ENCODE assay signal across 8 cellular contexts in genomic region chr20:34516874-34517542, GRCh38. TPM values are rescaled to one million over a fixed set of nuclear protein-coding genes. Genes with fewer than 3 reads are reported as not detected.
DNase-seq lines count a peak whose midpoint lies in the region; ATAC-seq, FAIRE-seq and TF ChIP-seq lines count a peak whose summit lies in the region.

No MANE protein-coding gene starts in this region.

- H3K4me3 Mint-ChIP-seq in stimulated activated effector memory CD8-positive, alpha-beta T cell treated with anti-CD3 and anti-CD28 coated beads, Interleukin-12 subunit alpha, Interleukin-12 subunit beta, amount 100 ng/mL, for 72 hours = peak overlapping the region; percentile 97

- peak overlapping the region; percentile 98 for H3K27ac Mint-ChIP-seq in stimulated activated effector memory CD8-positive, alpha-beta T cell treated with anti-CD3 and anti-CD28 coated beads, Interleukin-12 subunit alpha, Interleukin-12 subunit beta, amount 100 ng/mL, for 72 hours

- H3K4me1 Mint-ChIP-seq in stimulated activated effector memory CD8-positive, alpha-beta T cell treated with anti-CD3 and anti-CD28 coated beads, Interleukin-12 subunit alpha, Interleukin-12 subunit beta, amount 100 ng/mL, for 72 hours = peaks cover 47% of the 10 kb centered on the region

- peaks cover 2% of the 10 kb centered on the region for H3K36me3 ChIP-seq in bronchial epithelial cell (ENCODE audit: control insufficient read depth, insufficient read depth, low read length)

- H3K36me3 Mint-ChIP-seq in stimulated activated effector memory CD8-positive, alpha-beta T cell treated with anti-CD3 and anti-CD28 coated beads, Interleukin-12 subunit alpha, Interleukin-12 subunit beta, amount 100 ng/mL, for 72 hours = peaks cover 55% of the 10 kb centered on the region

- no peaks in the 10 kb centered on the region for H3K27me3 ChIP-seq in bronchial epithelial cell (ENCODE audit: control insufficient read depth, insufficient read depth, low read length)

- H3K4me3 ChIP-seq in bronchial epithelial cell (ENCODE audit: low read depth, low read length) = peak overlapping the region; percentile 92

- peak; percentile 66 for DNase-seq in D341Med (ENCODE audit: low spot score)
- DNase-seq in HEK293T (ENCODE audit: extremely low spot score) = peak; percentile 39
- DNase-seq in RKO (ENCODE audit: low spot score) = peak; percentile 48
- DNase-seq in bronchial epithelial cell (ENCODE audit: low read depth) = peak; percentile 17
- DNase-seq in left colon = peak in 1 of 2 donors; percentile 53
- no peak for DNase-seq in stimulated activated effector memory CD8-positive, alpha-beta T cell treated with anti-CD3 and anti-CD28 coated beads, Interleukin-12 subunit alpha, Interleukin-12 subunit beta, amount 100 ng/mL, for 72 hours (ENCODE audit: low spot score in 2 of 2)
- no peak for DNase-seq in posterior vena cava (ENCODE audit: low spot score)

- H3K9me3 Mint-ChIP-seq in stimulated activated effector memory CD8-positive, alpha-beta T cell treated with anti-CD3 and anti-CD28 coated beads, Interleukin-12 subunit alpha, Interleukin-12 subunit beta, amount 100 ng/mL, for 72 hours = no peaks in the 10 kb centered on the region

- intact Hi-C loops in left colon (cut with DNase I, micrococcal nuclease) (no loop called here), posterior vena cava (cut with DNase I) (no loop called here)

- CTCF ChIA-PET in HEK293T (lab: Yijun Ruan, JAX) = interaction anchor here (0.6 to 3.0 kb wide), 3 partner anchors 13 to 205 kb away, joined by 4 to 20 read pairs (median 4); no protein-coding TSS in a partner anchor

- ATAC-seq in left colon (peak; percentile 13), GM21447 (IDR thresholded peaks at IDR 0.05; ENCODE audit: unreplicated experiment) (no peak)
- ATAC-seq in stimulated activated effector memory CD8-positive, alpha-beta T cell treated with anti-CD3 and anti-CD28 coated beads, Interleukin-12 subunit alpha, Interleukin-12 subunit beta, amount 100 ng/mL, for 72 hours = peak; percentile 51

- no peak for TF ChIP-seq CTCF in bronchial epithelial cell (IDR thresholded peaks at IDR 0.05; ENCODE audit: insufficient read depth, low read length, severe bottlenecking)

- POLR2A ChIA-PET in HEK293T (lab: Yijun Ruan, JAX) = interaction anchor here (0.7 to 2.9 kb wide), 12 partner anchors 8 to 404 kb away, joined by 3 to 18 read pairs (median 8); partner anchors contain the start of genes AHCY, EIF2S2 and ITCH

- no peak for FAIRE-seq in bronchial epithelial cell (lab: Jason Lieb, UNC)

TF ChIP-seq in HEK293T, 16 proteins besides CTCF, POLR2A, EP300 and RAD21:
- TF ChIP-seq TARDBP (IDR thresholded peaks at IDR 0.05) (no peak), FOXK2 (IDR thresholded peaks at IDR 0.05) (no peak), HDGF (IDR thresholded peaks at IDR 0.05; ENCODE audit: borderline replicate concordance) (no peak), CTBP1 (IDR thresholded peaks at IDR 0.05; ENCODE audit: borderline replicate concordance) (no peak), ELF4 (IDR thresholded peaks at IDR 0.05) (no peak), SUZ12 (IDR thresholded peaks at IDR 0.05) (no peak), L3MBTL2 (conservative IDR thresholded peaks at IDR 0.05) (no peak), LEF1 (IDR thresholded peaks at IDR 0.05; ENCODE audit: borderline replicate concordance) (no peak), ARNT (IDR thresholded peaks at IDR 0.05) (no peak), BHLHE40 (IDR thresholded peaks at IDR 0.05; ENCODE audit: borderline replicate concordance) (no peak), FOXA1 (IDR thresholded peaks at IDR 0.05) (no peak), FOXM1 (IDR thresholded peaks at IDR 0.05; ENCODE audit: borderline replicate concordance) (no peak), PKNOX1 (IDR thresholded peaks at IDR 0.05) (no peak), NFRKB (IDR thresholded peaks at IDR 0.05) (no peak), SP1 (IDR thresholded peaks at IDR 0.05) (no peak)

RNA-seq across cellular contexts. Expression of gene DYNLRB1, which starts 0.8 kb away (rescaled TPM):
- total RNA-seq in bronchial epithelial cell = 12.6 and 34.3 TPM in 2 replicates
- total RNA-seq in left colon = 100 to 1,000 TPM; 115 TPM
- 100 to 1,000 TPM; 116 to 124 TPM for total RNA-seq in posterior vena cava

RNA-seq across cellular contexts. Expression of gene MAP1LC3A, which starts 41.5 kb away (rescaled TPM):
- 6.6 and 12.7 TPM in 2 replicates for total RNA-seq in bronchial epithelial cell
- 10 to 100 TPM; 42.8 to 47.7 TPM for total RNA-seq in left colon
- 10 to 100 TPM; 36.1 to 48.1 TPM for total RNA-seq in posterior vena cava

Comparison
In these comparisons a context has a peak if more than half of its experiments do, and no peak if none do; other contexts are left out.
1. DNase-seq: peak in D341Med (single experiment), HEK293T (single experiment), RKO (single experiment) and bronchial epithelial cell (single experiment); none in stimulated activated effector memory CD8-positive, alpha-beta T cell treated with anti-CD3 and anti-CD28 coated beads, Interleukin-12 subunit alpha, Interleukin-12 subunit beta, amount 100 ng/mL, for 72 hours (0 of 2) and posterior vena cava (single experiment).